In the genomic region with DNA sequence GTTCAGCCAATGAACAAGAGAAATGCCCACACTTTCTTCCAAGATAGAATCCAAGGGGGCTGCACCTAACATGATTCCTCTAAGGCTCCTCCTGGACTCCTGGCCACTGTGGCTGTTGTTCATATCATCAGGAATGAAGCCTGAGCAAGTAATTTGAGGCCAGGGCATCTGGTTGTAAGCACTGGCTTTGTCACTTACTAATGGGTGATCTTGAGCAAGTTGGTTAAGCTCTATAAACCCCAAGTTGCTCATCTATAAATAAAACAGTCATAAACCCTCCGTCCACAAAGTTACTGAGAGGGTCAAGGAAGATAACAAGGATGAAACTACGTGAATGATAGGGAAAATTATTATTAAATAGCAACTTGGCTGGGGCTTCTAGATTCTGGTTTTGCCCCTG, we compare ENCODE assay signal across 14 cellular contexts. TPM values are rescaled to one million over a fixed set of nuclear protein-coding genes. Genes with fewer than 3 reads are reported as not detected.
DNase-seq lines count a peak whose midpoint lies in the region; ATAC-seq and TF ChIP-seq lines count a peak whose summit lies in the region.
"Had no signal": no experiment of that assay in that cellular context is flagged by ENCODE, and none has a peak within 500 bp of the region (broad histone marks: within the 10 kb centered on the region; RNA-seq: fewer than 3 reads in every experiment).

No MANE protein-coding gene starts in this region.

- H2AFZ ChIP-seq in hepatocyte, result peak overlapping the region; percentile 26
- H2AFZ ChIP-seq in parathyroid adenoma, result peak overlapping the region; percentile 42

- H3K9me3 ChIP-seq in right cardiac atrium (ENCODE audit: control insufficient read depth, low read length) (no peaks in the 10 kb centered on the region), hepatocyte (ENCODE audit: low read depth) (no peaks in the 10 kb centered on the region), parathyroid adenoma (ENCODE audit: control insufficient read depth, low read length) (no peaks in the 10 kb centered on the region), aorta (ENCODE audit: control insufficient read depth, low read length) (no peaks in the 10 kb centered on the region)
- H3K9me3 ChIP-seq: pancreas had no signal

- peaks cover 4% of the 10 kb centered on the region for H3K4me1 ChIP-seq in right cardiac atrium (ENCODE audit: control insufficient read depth, insufficient read depth, low read length)
- H3K4me1 ChIP-seq in hepatocyte (ENCODE audit: insufficient read depth), result peaks cover 13% of the 10 kb centered on the region
- peaks cover 6% of the 10 kb centered on the region for H3K4me1 ChIP-seq in parathyroid adenoma
- H3K4me1 ChIP-seq in aorta (ENCODE audit: control insufficient read depth in 1 of 2, insufficient read depth in 2 of 2, low read length in 2 of 2), result no peaks in the 10 kb centered on the region
- H3K4me1 ChIP-seq: pancreas had no signal

- H3K4me3 ChIP-seq in right cardiac atrium (ENCODE audit: low read length) (no peak overlapping the region), hepatocyte (no peak overlapping the region), parathyroid adenoma (ENCODE audit: low read depth, low read length) (no peak overlapping the region), aorta (ENCODE audit: low read length in 2 of 2) (no peak overlapping the region)
- H3K4me3 ChIP-seq: pancreas had no signal

- no peak for DNase-seq in right cardiac atrium
- DNase-seq in Right ventricle myocardium superior, result no peak
- no peak for DNase-seq in hepatocyte (ENCODE audit: low spot score)
- no peak for DNase-seq in aorta
- DNase-seq in activated CD8-positive, alpha-beta memory T cell treated with anti-CD3 and anti-CD28 coated beads, Interleukin-2, amount 50 U/mL, for 4 hours, result no peak
- DNase-seq in KG1 (lab: John Stamatoyannopoulos, UW), result no peak
- DNase-seq: activated CD8-positive, alpha-beta memory T cell treated with anti-CD3 and anti-CD28 coated beads for 24 hours; activated naive CD8-positive, alpha-beta T cell treated with anti-CD3 and anti-CD28 coated beads, Interleukin-2, amount 10 ng/mL, durations not matched to agents 7 days and 5 days; DMS53; Kasumi-1; NCI-H2107 had no signal

- H4K20me1 ChIP-seq in hepatocyte (ENCODE audit: insufficient read depth, poor library complexity, severe bottlenecking), result no peaks in the 10 kb centered on the region

- H3K4me2 ChIP-seq in hepatocyte (no peak overlapping the region), parathyroid adenoma (ENCODE audit: low read length) (no peak overlapping the region)

- H3K9ac ChIP-seq in parathyroid adenoma, result no peak overlapping the region

- H3K9me2 ChIP-seq in hepatocyte (replicated peaks; ENCODE audit: insufficient read depth), result no peaks in the 10 kb centered on the region

- intact Hi-C loops in right cardiac atrium (cut with DNase I), result no loop called here
- intact Hi-C loops in Right ventricle myocardium superior (cut with DNase I), result no loop called here
- intact Hi-C loops in aorta (cut with DNase I), result no loop called here

- H3K79me2 ChIP-seq in hepatocyte, result no peaks in the 10 kb centered on the region
- no peaks in the 10 kb centered on the region for H3K79me2 ChIP-seq in parathyroid adenoma

- no peaks in the 10 kb centered on the region for H3K36me3 ChIP-seq in hepatocyte (replicated peaks; ENCODE audit: insufficient read depth, low read depth)
- H3K36me3 ChIP-seq in parathyroid adenoma (ENCODE audit: control insufficient read depth, insufficient read depth, low read length), result no peaks in the 10 kb centered on the region
- no peaks in the 10 kb centered on the region for H3K36me3 ChIP-seq in aorta (ENCODE audit: control insufficient read depth in 1 of 2, insufficient read depth in 2 of 2, low read length in 1 of 2)
- H3K36me3 ChIP-seq: pancreas had no signal

- H3K27me3 ChIP-seq in right cardiac atrium (ENCODE audit: control insufficient read depth, insufficient read depth), result no peaks in the 10 kb centered on the region
- H3K27me3 ChIP-seq in hepatocyte, result no peaks in the 10 kb centered on the region
- H3K27me3 ChIP-seq in parathyroid adenoma (ENCODE audit: control insufficient read depth, insufficient read depth, low read length), result no peaks in the 10 kb centered on the region
- no peaks in the 10 kb centered on the region for H3K27me3 ChIP-seq in aorta (ENCODE audit: control insufficient read depth in 1 of 2, insufficient read depth in 2 of 2, low read length in 1 of 2)
- H3K27me3 ChIP-seq: pancreas had no signal

- ATAC-seq in right cardiac atrium (no peak), Right ventricle myocardium superior (ENCODE audit: poor library complexity) (no peak), aorta (ENCODE audit: low FRiP score) (no peak), HG03571 (IDR thresholded peaks at IDR 0.05; ENCODE audit: unreplicated experiment) (no peak)

- 26% methylated on average over 2 of the region's 2 CpGs for WGBS in right cardiac atrium
- 68% methylated on average over 2 of the region's 2 CpGs for WGBS in hepatocyte (ENCODE audit: low lambda C conversion rate, missing lambda C conversion rate)
- 30 to 31% methylated on average over 2 of the region's 2 CpGs for WGBS in aorta, 2 donors

- TF ChIP-seq CTCF in hepatocyte (IDR thresholded peaks at IDR 0.05; ENCODE audit: poor library complexity), result no peak
- no peak for TF ChIP-seq CTCF in parathyroid adenoma (IDR thresholded peaks at IDR 0.05)

- H3K27ac ChIP-seq in right cardiac atrium (ENCODE audit: low read length), result peak overlapping the region; percentile 89
- H3K27ac ChIP-seq in hepatocyte, result peak overlapping the region; percentile 56
- peak overlapping the region; percentile 64 for H3K27ac ChIP-seq in parathyroid adenoma
- peak overlapping the region; percentile 5 to 20 for H3K27ac ChIP-seq in aorta (ENCODE audit: low read depth in 1 of 2, low read length in 2 of 2)

RNA-seq across cellular contexts. Expression of gene CDC25A, which starts 58.3 kb away (rescaled TPM):
- 1 to 10 TPM in 1 of 4 donors, under 1 TPM in 3; 0.71 to 1.0 (median 0.87) TPM for total RNA-seq in right cardiac atrium
- 0.86 TPM for polyA plus RNA-seq in right cardiac atrium
- 0.83 TPM for total RNA-seq in Right ventricle myocardium superior
- total RNA-seq in hepatocyte, result 5.3 and 7.9 TPM in 2 replicates
- 3.7 and 5.5 TPM in 2 replicates for polyA plus RNA-seq in hepatocyte
- total RNA-seq in aorta, result under 1 TPM; 0.52 to 0.57 TPM
- 1 to 10 TPM in 1 of 2 donors, under 1 TPM in 1; 0.08 to 1.8 TPM for polyA plus RNA-seq in aorta

Comparison
In these comparisons a context has a peak if more than half of its experiments do, and no peak if none do; other contexts are left out.
1. H3K27ac ChIP-seq: peak in every context shown above with its lines; median percentile 89 in right cardiac atrium; 64 in parathyroid adenoma; 56 in hepatocyte; 12 in aorta.